ENCODE assay signal across 1 cellular context in genomic region chr4:103075894-103076776, GRCh38.
TF ChIP-seq lines count a peak whose summit lies in the region.

A gene with protein sequence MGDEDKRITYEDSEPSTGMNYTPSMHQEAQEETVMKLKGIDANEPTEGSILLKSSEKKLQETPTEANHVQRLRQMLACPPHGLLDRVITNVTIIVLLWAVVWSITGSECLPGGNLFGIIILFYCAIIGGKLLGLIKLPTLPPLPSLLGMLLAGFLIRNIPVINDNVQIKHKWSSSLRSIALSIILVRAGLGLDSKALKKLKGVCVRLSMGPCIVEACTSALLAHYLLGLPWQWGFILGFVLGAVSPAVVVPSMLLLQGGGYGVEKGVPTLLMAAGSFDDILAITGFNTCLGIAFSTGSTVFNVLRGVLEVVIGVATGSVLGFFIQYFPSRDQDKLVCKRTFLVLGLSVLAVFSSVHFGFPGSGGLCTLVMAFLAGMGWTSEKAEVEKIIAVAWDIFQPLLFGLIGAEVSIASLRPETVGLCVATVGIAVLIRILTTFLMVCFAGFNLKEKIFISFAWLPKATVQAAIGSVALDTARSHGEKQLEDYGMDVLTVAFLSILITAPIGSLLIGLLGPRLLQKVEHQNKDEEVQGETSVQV (minus strand): TSS chr4:103076761. CDS start chr4:103067550, 9,211 bp downstream.

TF ChIP-seq in HepG2, 621 proteins besides CTCF, POLR2A, EP300 and RAD21 (continued from another document and continues in another):
- TF ChIP-seq ZBED4 (CRISPR knock-in tag; IDR thresholded peaks at IDR 0.05; ENCODE audit: borderline replicate concordance) (peak; percentile 30; the same call in 1 of the 2 replicates), PAX8 (CRISPR knock-in tag; IDR thresholded peaks at IDR 0.05; ENCODE audit: borderline replicate concordance) (no peak), NRL (CRISPR knock-in tag; IDR thresholded peaks at IDR 0.05; ENCODE audit: borderline replicate concordance) (peak; percentile 86; the same call in 1 of the 2 replicates), ZNF788 (CRISPR knock-in tag; IDR thresholded peaks at IDR 0.05; ENCODE audit: borderline replicate concordance) (peak; percentile 65; the same call in 1 of the 2 replicates), ZFP41 (CRISPR knock-in tag; IDR thresholded peaks at IDR 0.05; ENCODE audit: borderline replicate concordance) (no peak; the same call in 1 of the 2 replicates), ZSCAN30 (CRISPR knock-in tag; IDR thresholded peaks at IDR 0.05) (peak; percentile 8; the same call in 1 of the 2 replicates), KMT2A (CRISPR knock-in tag; IDR thresholded peaks at IDR 0.05) (peak; percentile 88), ZNF547 (CRISPR knock-in tag; IDR thresholded peaks at IDR 0.05) (peak; percentile 76), ZNF276 (CRISPR knock-in tag; IDR thresholded peaks at IDR 0.05; ENCODE audit: low read depth) (peak; percentile 84; the same call in 1 of the 2 replicates), GLI4 (CRISPR knock-in tag; IDR thresholded peaks at IDR 0.05; ENCODE audit: borderline replicate concordance) (0 out of 2 replicates have a peak, but pooled peaks have one; percentile 37), ZSCAN25 (CRISPR knock-in tag; IDR thresholded peaks at IDR 0.05) (no peak; the same call in 1 of the 2 replicates), PITX1 (CRISPR knock-in tag; IDR thresholded peaks at IDR 0.05) (peak; percentile 53; the same call in 1 of the 2 replicates), ZBTB43 (CRISPR knock-in tag; conservative IDR thresholded peaks at IDR 0.05) (peak; percentile 52; the same call in 1 of the 2 replicates), MAFF (IDR thresholded peaks at IDR 0.05; ENCODE audit: low read depth, low read length) (no peak), JDP2 (CRISPR knock-in tag; IDR thresholded peaks at IDR 0.05; ENCODE audit: borderline replicate concordance) (no peak), FOSL2 (CRISPR knock-in tag; IDR thresholded peaks at IDR 0.05) (no peak), CBFB (CRISPR knock-in tag; IDR thresholded peaks at IDR 0.05) (no peak), TMF1 (CRISPR knock-in tag; IDR thresholded peaks at IDR 0.05; ENCODE audit: low read depth) (peak; percentile 40; the same call in 1 of the 2 replicates), ZNF619 (CRISPR knock-in tag; IDR thresholded peaks at IDR 0.05) (no peak), CREM (IDR thresholded peaks at IDR 0.05) (0 out of 2 replicates have a peak, but pooled peaks have one; percentile 6), CREM (CRISPR knock-in tag; IDR thresholded peaks at IDR 0.05) (no peak), NFKBIZ (CRISPR knock-in tag; IDR thresholded peaks at IDR 0.05) (peak; percentile 39; the same call in 1 of the 2 replicates), RXRA (CRISPR knock-in tag; IDR thresholded peaks at IDR 0.05) (peak; percentile 20; the same call in 1 of the 2 replicates), BORCS8-MEF2B (CRISPR knock-in tag; IDR thresholded peaks at IDR 0.05) (peak; percentile 36; the same call in 1 of the 2 replicates), CHD4 (IDR thresholded peaks at IDR 0.05; ENCODE audit: borderline replicate concordance, low read length) (no peak), ZFY (CRISPR knock-in tag; IDR thresholded peaks at IDR 0.05) (peak; percentile 96), KMT2B (CRISPR knock-in tag; IDR thresholded peaks at IDR 0.05) (peak; percentile 37), SRSF1 (optimal IDR thresholded peaks at IDR 0.05; ENCODE audit: low read depth, low read length) (no peak), JUND (CRISPR knock-in tag; IDR thresholded peaks at IDR 0.05) (peak; percentile 45; the same call in 1 of the 2 replicates), FOXC1 (CRISPR knock-in tag; IDR thresholded peaks at IDR 0.05; ENCODE audit: borderline replicate concordance) (peak; percentile 52; the same call in 1 of the 2 replicates), ZNF556 (CRISPR knock-in tag; IDR thresholded peaks at IDR 0.05; ENCODE audit: borderline replicate concordance) (peak; percentile 26; the same call in 1 of the 2 replicates), GABPA (IDR thresholded peaks at IDR 0.05; ENCODE audit: low read depth, low read length) (no peak), GABPA (CRISPR knock-in tag; IDR thresholded peaks at IDR 0.05; ENCODE audit: low read depth) (0 out of 2 replicates have a peak, but pooled peaks have one; percentile 17), SPEN (CRISPR knock-in tag; IDR thresholded peaks at IDR 0.05; ENCODE audit: low read depth) (peak; percentile 74), TBL1XR1 (IDR thresholded peaks at IDR 0.05; ENCODE audit: borderline replicate concordance, low read length, partially characterized antibody) (peak; percentile 16), ZNF747 (CRISPR knock-in tag; IDR thresholded peaks at IDR 0.05; ENCODE audit: borderline replicate concordance) (no peak), ELF1 (CRISPR knock-in tag; IDR thresholded peaks at IDR 0.05) (peak; percentile 8; the same call in 1 of the 2 replicates), MED13 (CRISPR knock-in tag; IDR thresholded peaks at IDR 0.05) (no peak), HES4 (CRISPR knock-in tag; IDR thresholded peaks at IDR 0.05; ENCODE audit: borderline replicate concordance) (peak; percentile 90), ZNF101 (CRISPR knock-in tag; IDR thresholded peaks at IDR 0.05; ENCODE audit: borderline replicate concordance, low read depth) (peak; percentile 31; the same call in 1 of the 2 replicates), JUN (CRISPR knock-in tag; IDR thresholded peaks at IDR 0.05) (no peak), ATM (IDR thresholded peaks at IDR 0.05; ENCODE audit: borderline replicate concordance) (no peak), PATZ1 (CRISPR knock-in tag; IDR thresholded peaks at IDR 0.05) (no peak; the same call in 1 of the 2 replicates), HDAC1 (CRISPR knock-in tag; IDR thresholded peaks at IDR 0.05) (peak; percentile 90)
- TF ChIP-seq, protein P1, sequence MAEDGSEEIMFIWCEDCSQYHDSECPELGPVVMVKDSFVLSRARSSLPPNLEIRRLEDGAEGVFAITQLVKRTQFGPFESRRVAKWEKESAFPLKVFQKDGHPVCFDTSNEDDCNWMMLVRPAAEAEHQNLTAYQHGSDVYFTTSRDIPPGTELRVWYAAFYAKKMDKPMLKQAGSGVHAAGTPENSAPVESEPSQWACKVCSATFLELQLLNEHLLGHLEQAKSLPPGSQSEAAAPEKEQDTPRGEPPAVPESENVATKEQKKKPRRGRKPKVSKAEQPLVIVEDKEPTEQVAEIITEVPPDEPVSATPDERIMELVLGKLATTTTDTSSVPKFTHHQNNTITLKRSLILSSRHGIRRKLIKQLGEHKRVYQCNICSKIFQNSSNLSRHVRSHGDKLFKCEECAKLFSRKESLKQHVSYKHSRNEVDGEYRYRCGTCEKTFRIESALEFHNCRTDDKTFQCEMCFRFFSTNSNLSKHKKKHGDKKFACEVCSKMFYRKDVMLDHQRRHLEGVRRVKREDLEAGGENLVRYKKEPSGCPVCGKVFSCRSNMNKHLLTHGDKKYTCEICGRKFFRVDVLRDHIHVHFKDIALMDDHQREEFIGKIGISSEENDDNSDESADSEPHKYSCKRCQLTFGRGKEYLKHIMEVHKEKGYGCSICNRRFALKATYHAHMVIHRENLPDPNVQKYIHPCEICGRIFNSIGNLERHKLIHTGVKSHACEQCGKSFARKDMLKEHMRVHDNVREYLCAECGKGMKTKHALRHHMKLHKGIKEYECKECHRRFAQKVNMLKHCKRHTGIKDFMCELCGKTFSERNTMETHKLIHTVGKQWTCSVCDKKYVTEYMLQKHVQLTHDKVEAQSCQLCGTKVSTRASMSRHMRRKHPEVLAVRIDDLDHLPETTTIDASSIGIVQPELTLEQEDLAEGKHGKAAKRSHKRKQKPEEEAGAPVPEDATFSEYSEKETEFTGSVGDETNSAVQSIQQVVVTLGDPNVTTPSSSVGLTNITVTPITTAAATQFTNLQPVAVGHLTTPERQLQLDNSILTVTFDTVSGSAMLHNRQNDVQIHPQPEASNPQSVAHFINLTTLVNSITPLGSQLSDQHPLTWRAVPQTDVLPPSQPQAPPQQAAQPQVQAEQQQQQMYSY (CRISPR knock-in tag; IDR thresholded peaks at IDR 0.05) = peak; percentile 35; the same call in 1 of the 2 replicates
- TF ChIP-seq, protein P2, sequence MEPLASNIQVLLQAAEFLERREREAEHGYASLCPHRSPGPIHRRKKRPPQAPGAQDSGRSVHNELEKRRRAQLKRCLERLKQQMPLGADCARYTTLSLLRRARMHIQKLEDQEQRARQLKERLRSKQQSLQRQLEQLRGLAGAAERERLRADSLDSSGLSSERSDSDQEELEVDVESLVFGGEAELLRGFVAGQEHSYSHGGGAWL (CRISPR knock-in tag; IDR thresholded peaks at IDR 0.05) = peak; percentile 91
